ENCODE assay signal across 1 cellular context in genomic region chr5:168851902-168852321, GRCh38.
TF ChIP-seq lines count a peak whose summit lies in the region.

No MANE protein-coding gene starts in this region.

TF ChIP-seq in K562, 482 proteins besides CTCF, POLR2A, EP300 and RAD21 (continued from another document and continues in another):
- no peak for TF ChIP-seq CHAMP1 (IDR thresholded peaks at IDR 0.05)
- TF ChIP-seq GATAD2B (IDR thresholded peaks at IDR 0.05; ENCODE audit: borderline replicate concordance) = no peak
- no peak for TF ChIP-seq ZNF644 (tag; IDR thresholded peaks at IDR 0.05; ENCODE audit: low read depth)
- TF ChIP-seq MYNN (IDR thresholded peaks at IDR 0.05) = peak; percentile 94; the same call in 1 of the 2 replicates
- peak; percentile 37; the same call in 1 of the 2 replicates for TF ChIP-seq MYNN (CRISPR knock-in tag; IDR thresholded peaks at IDR 0.05)
- TF ChIP-seq ATF2 (CRISPR knock-in tag; IDR thresholded peaks at IDR 0.05) = no peak
- no peak for TF ChIP-seq ZNF696 (CRISPR knock-in tag; conservative IDR thresholded peaks at IDR 0.05)
- no peak for TF ChIP-seq THRB (CRISPR knock-in tag; conservative IDR thresholded peaks at IDR 0.05)
- TF ChIP-seq TEAD2 (tag; IDR thresholded peaks at IDR 0.05) = no peak
- no peak for TF ChIP-seq PHF8 (IDR thresholded peaks at IDR 0.05; ENCODE audit: borderline replicate concordance, low read length)
- no peak for TF ChIP-seq KLF10 (CRISPR knock-in tag; IDR thresholded peaks at IDR 0.05)
- TF ChIP-seq ZBTB8A (IDR thresholded peaks at IDR 0.05; ENCODE audit: partially characterized antibody) = no peak
- no peak for TF ChIP-seq STAT6 (CRISPR knock-in tag; IDR thresholded peaks at IDR 0.05)
- no peak for TF ChIP-seq CEBPG (CRISPR knock-in tag; IDR thresholded peaks at IDR 0.05)
- TF ChIP-seq CEBPG (tag; conservative IDR thresholded peaks at IDR 0.05 in 1 of 2, IDR thresholded peaks at IDR 0.05 in 1 of 2) = no peak
- TF ChIP-seq FOXA3 (CRISPR knock-in tag; conservative IDR thresholded peaks at IDR 0.05 in 1 of 2, IDR thresholded peaks at IDR 0.05 in 1 of 2) = 0 out of 4 replicates have a peak, but pooled peaks of 1 of the 2 experiments have one; percentile 31
- no peak for TF ChIP-seq ZNF140 (CRISPR knock-in tag; IDR thresholded peaks at IDR 0.05)
- TF ChIP-seq BACH1 (tag; IDR thresholded peaks at IDR 0.05) = no peak
- no peak for TF ChIP-seq CLOCK (CRISPR knock-in tag; IDR thresholded peaks at IDR 0.05; ENCODE audit: borderline replicate concordance)
- no peak for TF ChIP-seq SMC3 (conservative IDR thresholded peaks at IDR 0.05; ENCODE audit: insufficient read depth, low read depth, low read length)
- TF ChIP-seq PTBP1 (IDR thresholded peaks at IDR 0.05; ENCODE audit: low read depth, low read length) = no peak
- TF ChIP-seq NCOR1 (IDR thresholded peaks at IDR 0.05) = no peak
- TF ChIP-seq ILK (tag; IDR thresholded peaks at IDR 0.05; ENCODE audit: borderline replicate concordance, low read depth) = no peak
- no peak for TF ChIP-seq ZSCAN32 (CRISPR knock-in tag; IDR thresholded peaks at IDR 0.05)
- TF ChIP-seq ZNF655 (CRISPR knock-in tag; IDR thresholded peaks at IDR 0.05) = no peak
- 0 out of 2 replicates have a peak, but pooled peaks have one; percentile 6 for TF ChIP-seq CREM (IDR thresholded peaks at IDR 0.05; ENCODE audit: low read depth)
- TF ChIP-seq HDGF (IDR thresholded peaks at IDR 0.05) = no peak
- TF ChIP-seq ARNT (IDR thresholded peaks at IDR 0.05) = no peak
- TF ChIP-seq FOXO4 (CRISPR knock-in tag; IDR thresholded peaks at IDR 0.05) = no peak
- TF ChIP-seq HMG20A (CRISPR knock-in tag; conservative IDR thresholded peaks at IDR 0.05) = no peak
- no peak for TF ChIP-seq ZNF324 (CRISPR knock-in tag; IDR thresholded peaks at IDR 0.05)
- no peak for TF ChIP-seq ERF (CRISPR knock-in tag; IDR thresholded peaks at IDR 0.05)
- no peak for TF ChIP-seq POU5F1 (IDR thresholded peaks at IDR 0.05; ENCODE audit: borderline replicate concordance, low read depth, low read length, partially characterized antibody)
- TF ChIP-seq PKNOX1 (IDR thresholded peaks at IDR 0.05) = no peak
- no peak for TF ChIP-seq GTF2E2 (tag; IDR thresholded peaks at IDR 0.05)
- no peak for TF ChIP-seq ZNF717 (CRISPR knock-in tag; IDR thresholded peaks at IDR 0.05)
- TF ChIP-seq ZBTB33 (CRISPR knock-in tag; IDR thresholded peaks at IDR 0.05) = no peak
- no peak for TF ChIP-seq SOX6 (IDR thresholded peaks at IDR 0.05)
- peak; percentile 25 to 28; a peak in 1 of 4 replicates for TF ChIP-seq NRF1 (conservative IDR thresholded peaks at IDR 0.05 in 1 of 2, IDR thresholded peaks at IDR 0.05 in 1 of 2)
- peak; percentile 80 for TF ChIP-seq CTBP1 (IDR thresholded peaks at IDR 0.05; ENCODE audit: borderline replicate concordance)
- no peak for TF ChIP-seq ELF1 (tag; IDR thresholded peaks at IDR 0.05)
- TF ChIP-seq XRCC5 (IDR thresholded peaks at IDR 0.05; ENCODE audit: low read depth, low read length) = no peak
- TF ChIP-seq FOXJ2 (tag; IDR thresholded peaks at IDR 0.05) = peak; percentile 42; the same call in 1 of the 2 replicates
- TF ChIP-seq ZNF347 (CRISPR knock-in tag; IDR thresholded peaks at IDR 0.05; ENCODE audit: low read depth) = no peak
- no peak for TF ChIP-seq ZNF133 (CRISPR knock-in tag; IDR thresholded peaks at IDR 0.05)
- no peak for TF ChIP-seq EGR1 (conservative IDR thresholded peaks at IDR 0.05)
- TF ChIP-seq MXI1 (IDR thresholded peaks at IDR 0.05; ENCODE audit: low read depth, low read length) = no peak
- TF ChIP-seq ZNF507 (tag; conservative IDR thresholded peaks at IDR 0.05) = no peak
- no peak for TF ChIP-seq ZNF143 (CRISPR knock-in tag; IDR thresholded peaks at IDR 0.05)
- TF ChIP-seq TBP (optimal IDR thresholded peaks at IDR 0.05; ENCODE audit: low read depth, low read length) = no peak
- no peak for TF ChIP-seq PCBP1 (IDR thresholded peaks at IDR 0.05; ENCODE audit: low read depth, low read length, poor library complexity, severe bottlenecking)
- TF ChIP-seq RHOXF2B (CRISPR knock-in tag; conservative IDR thresholded peaks at IDR 0.05) = no peak
- TF ChIP-seq CBFA2T2 (conservative IDR thresholded peaks at IDR 0.05) = no peak
- no peak for TF ChIP-seq ZNF589 (CRISPR knock-in tag; IDR thresholded peaks at IDR 0.05; ENCODE audit: low read depth)
